ENCODE assay signal across 19 cellular contexts in genomic region chr5:50550274-50550673, GRCh38.
"Had no signal": no experiment of that assay in that cellular context is flagged by ENCODE, and none has a peak within 500 bp of the region (broad histone marks: within the 10 kb centered on the region; RNA-seq: fewer than 3 reads in every experiment).

No MANE protein-coding gene starts in this region.

- H3K9me3 ChIP-seq: SJCRH30 had no signal

- H3K4me3 ChIP-seq: SJCRH30, SK-N-MC had no signal

- H3K27me3 ChIP-seq: SJCRH30 had no signal

- H3K36me3 ChIP-seq: SJCRH30 had no signal

- ATAC-seq: Panc1, PC-3 had no signal

- H3K27ac ChIP-seq: RWPE1, SJCRH30, SK-N-MC had no signal

- H3K4me1 ChIP-seq: SJCRH30 had no signal

- DNase-seq: KBM-7, NCI-H1092, NCI-H1105 treated with DMSO at 0.1 percent for 48 hours, NCI-H1417 treated with DMSO at 0.1 percent for 48 hours, NCI-H146, NCI-H1694 treated with DMSO at 0.1 percent for 48 hours, NCI-H1930, NCI-H2081, NCI-H2107, NCI-H2227 treated with DMSO at 0.1 percent for 48 hours, NCI-H524, NCI-H69, NCI-H774, PC-3, SHP77, SJCRH30 had no signal
